Comparison of ENCODE assay signal across 12 cellular contexts in the genomic region with DNA sequence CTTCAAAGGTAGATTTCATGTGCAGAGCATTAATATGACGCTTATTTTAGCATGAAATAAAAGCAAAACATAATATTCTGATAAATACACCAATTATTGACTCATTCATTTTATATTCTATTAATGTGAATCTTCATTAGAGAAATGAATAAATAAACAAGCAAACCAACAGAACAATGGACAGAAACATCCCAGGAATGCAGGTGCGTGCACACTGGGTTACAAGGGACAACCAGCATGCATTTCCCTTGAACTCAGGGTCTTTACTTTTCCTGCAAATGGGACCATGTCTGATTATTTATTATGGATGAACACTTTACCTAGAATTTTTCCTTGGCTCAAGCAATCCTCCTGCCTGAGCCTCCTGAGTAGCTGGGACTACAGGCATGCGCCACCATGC. TPM values are rescaled to one million over a fixed set of nuclear protein-coding genes. Genes with fewer than 3 reads are reported as not detected.
"Had no signal": no experiment of that assay in that cellular context is flagged by ENCODE, and none has a peak within 500 bp of the region (broad histone marks: within the 10 kb centered on the region; RNA-seq: fewer than 3 reads in every experiment).

No MANE protein-coding gene starts in this region.

- H3K36me3 Mint-ChIP-seq: IgD-negative memory B cell had no signal

- H3K9ac ChIP-seq: KMS-11 had no signal

- ATAC-seq: HepG2, K562 had no signal

- H3K4me2 ChIP-seq: KMS-11 had no signal

- H3K4me1 Mint-ChIP-seq: IgD-negative memory B cell had no signal

- H3K4me3 ChIP-seq: K562 had no signal

- H3K27ac ChIP-seq: HL-60, KMS-11 had no signal

- FAIRE-seq: HepG2, HTR-8/SVneo, K562 had no signal

- H3K4me3 Mint-ChIP-seq: IgD-negative memory B cell had no signal

- H3K27ac Mint-ChIP-seq: IgD-negative memory B cell had no signal

- DNase-seq: IMR-90, Karpas-422, Kasumi-1, KBM-7, KG1 had no signal

RNA-seq across cellular contexts. Expression of a gene that starts 13.5 kb away (rescaled TPM):
- total RNA-seq: HepG2, HT1080, IMR-90, K562 had no signal
- polyA plus RNA-seq: HepG2, IgD-negative memory B cell, IMR-90, K562 had no signal
